Comparison of ENCODE assay signal across 24 cellular contexts in genomic region chr20:7355056-7355455, GRCh38.
"Had no signal": no experiment of that assay in that cellular context is flagged by ENCODE, and none has a peak within 500 bp of the region (broad histone marks: within the 10 kb centered on the region; RNA-seq: fewer than 3 reads in every experiment).

No MANE protein-coding gene starts in this region.

- H3K27me3 ChIP-seq: ovary, suprapubic skin, tibial artery, upper lobe of right lung, uterus had no signal

- H3K27ac ChIP-seq: hepatocyte, left ventricle myocardium inferior, ovary, skin epidermis, suprapubic skin, thoracic aorta, tibial artery, upper lobe of right lung, uterus had no signal

- H3K4me1 ChIP-seq: left ventricle myocardium inferior, suprapubic skin, tibial artery, upper lobe of right lung, uterus had no signal

- H2AFZ ChIP-seq: hepatocyte had no signal

- ATAC-seq: mucosa of descending colon; naive thymus-derived CD4-positive, alpha-beta T cell; natural killer cell treated with Interleukin-12 subunit alpha and Interleukin-12 subunit beta and Interleukin-15 and Interleukin-18, amount 100 ng/mL, for 72 hours; right cardiac atrium; sciatic nerve; stimulated activated effector memory CD8-positive, alpha-beta T cell treated with anti-CD3 and anti-CD28 coated beads, Interleukin-12 subunit alpha, Interleukin-12 subunit beta, amount 100 ng/mL, for 72 hours; upper lobe of right lung had no signal

- H3K79me2 ChIP-seq: hepatocyte had no signal

- H3K4me3 ChIP-seq: hepatocyte, left ventricle myocardium inferior, lung, mucosa of descending colon, ovary, skin epidermis, suprapubic skin, thoracic aorta, tibial artery, upper lobe of right lung, uterus had no signal

- DNase-seq: islet precursor cell; left ventricle myocardium inferior; midbrain; mucosa of descending colon; naive thymus-derived CD4-positive, alpha-beta T cell; ovary; retina; right cardiac atrium; stimulated activated CD4-positive, alpha-beta T cell treated with anti-CD3 and anti-CD28 coated beads, Interleukin-12 subunit alpha, Interleukin-12 subunit beta, amount 100 ng/mL, for 4 hours; stimulated activated CD4-positive, alpha-beta T cell treated with anti-CD3 and anti-CD28 coated beads, Interleukin-15, amount 100 ng/mL, for 24 hours; stimulated activated CD4-positive, alpha-beta T cell treated with anti-CD3 and anti-CD28 coated beads, Interleukin-4, amount 100 ng/mL, for 24 hours; stimulated activated naive CD4-positive, alpha-beta T cell; tibial artery; trophoblast cell; upper lobe of right lung; uterus had no signal

- H3K36me3 ChIP-seq: left ventricle myocardium inferior, ovary, suprapubic skin, thoracic aorta, tibial artery, upper lobe of right lung, uterus had no signal

- H3K9me3 ChIP-seq: left ventricle myocardium inferior, mucosa of descending colon, ovary, suprapubic skin, thoracic aorta, tibial artery, upper lobe of right lung, uterus had no signal

- H3K4me2 ChIP-seq: hepatocyte had no signal
